In the genomic region with DNA sequence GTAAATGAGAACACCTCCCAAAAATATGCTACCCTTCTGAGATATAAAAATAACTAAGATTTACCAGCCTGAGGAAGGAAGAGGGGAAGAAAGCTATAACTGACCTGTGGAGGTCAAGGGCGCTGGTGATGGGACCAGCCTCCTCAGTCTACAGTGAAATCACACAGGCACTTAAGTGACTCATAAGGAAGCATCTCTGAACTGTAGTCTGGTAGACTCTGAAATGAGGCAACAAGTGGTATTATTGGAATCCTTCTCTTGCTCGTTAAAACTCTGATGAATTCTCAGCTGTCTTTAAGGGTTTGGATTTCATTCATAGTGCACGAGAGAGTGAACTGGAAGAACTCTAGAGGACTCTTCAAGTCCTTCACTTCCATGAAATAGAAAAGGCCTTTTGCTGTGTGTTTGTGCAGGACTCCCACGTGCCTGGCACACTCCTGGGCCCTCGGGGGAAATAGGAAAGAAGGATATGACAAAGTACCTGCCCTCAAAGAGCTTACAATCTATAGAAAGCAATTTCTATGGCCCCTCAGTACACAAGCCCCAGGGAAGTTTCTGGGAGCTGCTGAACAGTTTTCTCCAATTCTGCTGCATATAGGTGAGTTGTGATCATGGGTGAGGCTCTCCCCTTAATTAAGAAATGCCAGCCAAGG, we compare ENCODE assay signal across 9 cellular contexts.
DNase-seq lines count a peak whose midpoint lies in the region; ATAC-seq and TF ChIP-seq lines count a peak whose summit lies in the region.
"Had no signal": no experiment of that assay in that cellular context is flagged by ENCODE, and none has a peak within 500 bp of the region (broad histone marks: within the 10 kb centered on the region; RNA-seq: fewer than 3 reads in every experiment).

No MANE protein-coding gene starts in this region.

- no peak for ATAC-seq in HG02759 (IDR thresholded peaks at IDR 0.05; ENCODE audit: unreplicated experiment)
- ATAC-seq: WTC11 had no signal

- no peak overlapping the region for H3K4me3 ChIP-seq in adrenal gland

- H3K27ac ChIP-seq in adrenal gland, result peak overlapping the region in 3 of 5 donors; percentile 19 to 72 (median 52)

- DNase-seq in A172 (ENCODE audit: low spot score) (peak; percentile 78), HS-5 (ENCODE audit: low read depth) (peak; percentile 59), adrenal gland (peak in 3 of 7 donors; percentile 44 to 57 (median 49)), kidney glomerular epithelial cell (lab: John Stamatoyannopoulos, UW) (peak; percentile 81), NCI-H2081 treated with DMSO at 0.1 percent for 48 hours (lab: John Stamatoyannopoulos, UW) (no peak), iPS-NIHi7 (ENCODE audit: extremely low spot score) (no peak)
- DNase-seq in NK-92 treated with Interleukin-12 subunit alpha and Interleukin-12 subunit beta, amount 100 ng/mL, for 24 hours (lab: John Stamatoyannopoulos, UW), result no peak

- intact Hi-C loops in adrenal gland (cut with DNase I), result no loop called here

- no peaks in the 10 kb centered on the region for H3K9me3 ChIP-seq in adrenal gland (replicated peaks in 1 of 3)

- no peaks in the 10 kb centered on the region for H3K36me3 ChIP-seq in adrenal gland (replicated peaks in 1 of 2)

- peaks cover 8 to 15% of the 10 kb centered on the region in 2 donors for H3K4me1 ChIP-seq in adrenal gland (replicated peaks in 1 of 2)

- no peaks in the 10 kb centered on the region for H3K27me3 ChIP-seq in adrenal gland

- WGBS in adrenal gland, 4 donors, result 41 to 70% (median 46%) methylated on average over 5 of the region's 5 CpGs

- no peak for TF ChIP-seq CTCF in adrenal gland (IDR thresholded peaks at IDR 0.05)

- TF ChIP-seq POLR2A in adrenal gland (IDR thresholded peaks at IDR 0.05), result no peak

Comparison
In these comparisons a context has a peak if more than half of its experiments do, and no peak if none do; other contexts are left out.
1. DNase-seq: peak in A172 (single experiment), HS-5 (single experiment) and kidney glomerular epithelial cell (single experiment); none in NCI-H2081 treated with DMSO at 0.1 percent for 48 hours (single experiment), iPS-NIHi7 (single experiment) and NK-92 treated with Interleukin-12 subunit alpha and Interleukin-12 subunit beta, amount 100 ng/mL, for 24 hours (single experiment).